Comparison of ENCODE assay signal across 19 cellular contexts in the genomic region with DNA sequence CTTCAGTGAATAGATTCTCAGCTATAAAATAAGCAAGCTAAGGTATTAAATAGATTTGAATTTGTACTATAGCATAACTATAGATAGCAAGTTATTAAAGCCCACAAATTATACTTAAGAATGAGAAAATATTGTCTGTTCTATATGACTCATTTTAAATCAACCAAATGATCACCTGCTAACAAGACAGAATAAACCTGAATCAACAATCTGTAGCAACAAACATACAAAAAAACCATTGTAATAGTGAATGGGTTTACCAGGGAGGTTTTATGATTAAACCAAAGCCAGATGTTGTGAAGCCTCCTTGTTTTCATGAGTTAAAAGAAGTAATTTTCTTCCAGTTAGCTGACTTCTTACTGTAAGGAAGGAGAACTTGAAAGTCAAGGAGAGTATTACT.
DNase-seq lines count a peak whose midpoint lies in the region; ATAC-seq, FAIRE-seq and TF ChIP-seq lines count a peak whose summit lies in the region.
"Had no signal": no experiment of that assay in that cellular context is flagged by ENCODE, and none has a peak within 500 bp of the region (broad histone marks: within the 10 kb centered on the region; RNA-seq: fewer than 3 reads in every experiment).

No MANE protein-coding gene starts in this region.

- H3K4me2 ChIP-seq in GM12878 (ENCODE audit: control insufficient read depth, insufficient read depth) (no peak overlapping the region), osteoblast (ENCODE audit: insufficient read depth, low read length) (no peak overlapping the region)

- no peak for TF ChIP-seq EP300 in GM12878 (IDR thresholded peaks at IDR 0.05; ENCODE audit: borderline replicate concordance in 1 of 2, control insufficient read depth in 1 of 2, low read depth in 2 of 2, low read length in 2 of 2)

- no peaks in the 10 kb centered on the region for H3K36me3 ChIP-seq in GM12878 (ENCODE audit: control insufficient read depth in 2 of 2, insufficient read depth in 2 of 2, low read length in 1 of 2)
- no peaks in the 10 kb centered on the region for H3K36me3 ChIP-seq in mucosa of descending colon (ENCODE audit: low read depth)
- no peaks in the 10 kb centered on the region for H3K36me3 ChIP-seq in osteoblast (ENCODE audit: insufficient read depth, low read length)

- POLR2A ChIA-PET in GM12878 (lab: Charles Lee): interaction anchor here (2.2 to 2.5 kb wide), 2 partner anchors 13 to 15 kb away, joined by 6 to 8 read pairs; no protein-coding TSS in a partner anchor

- H2AFZ ChIP-seq in GM12878 (ENCODE audit: control insufficient read depth, low read depth, low read length): no peak overlapping the region
- H2AFZ ChIP-seq in osteoblast (ENCODE audit: low read length): no peak overlapping the region
- H2AFZ ChIP-seq: GM23248 had no signal

- H3K27me3 ChIP-seq in GM12878 (replicated peaks in 1 of 2; ENCODE audit: control insufficient read depth in 2 of 2, insufficient read depth in 2 of 2, low read length in 1 of 2): no peaks in the 10 kb centered on the region
- H3K27me3 ChIP-seq in osteoblast (ENCODE audit: insufficient read depth, low read length): no peaks in the 10 kb centered on the region

- no peaks in the 10 kb centered on the region for H3K9me3 ChIP-seq in GM12878 (replicated peaks; ENCODE audit: control insufficient read depth, insufficient read depth, low read length)
- no peaks in the 10 kb centered on the region for H3K9me3 ChIP-seq in mucosa of descending colon
- no peaks in the 10 kb centered on the region for H3K9me3 ChIP-seq in osteoblast (ENCODE audit: low read depth, low read length)
- H3K9me3 ChIP-seq: Caco-2 had no signal

- no peaks in the 10 kb centered on the region for H3K27me3 Mint-ChIP-seq in activated T-cell treated with anti-CD3 and anti-CD28 coated beads, Interleukin-2, amount 50 U/mL, for 72 hours (ENCODE audit: low read depth)
- H3K27me3 Mint-ChIP-seq: CD4-positive, CD25-positive, alpha-beta regulatory T cell had no signal

- no peak for FAIRE-seq in GM12878 (lab: Jason Lieb, UNC)
- FAIRE-seq: GM12892, H1 had no signal

- BruUV-seq in GM12878 (replicated peaks; lab: Mats Ljungman, UMichigan): no TSS peak

- SMC1A ChIA-PET in GM12878 (lab: Charles Lee; ENCODE audit: uncharacterized antibody, unreplicated experiment): interaction anchor here (1.0 to 20.8 kb wide), 5 partner anchors 9 to 69 kb away, joined by 3 to 524 read pairs (median 3); no protein-coding TSS in a partner anchor

- TF ChIP-seq CTCF in 22Rv1 (IDR thresholded peaks at IDR 0.05): no peak
- TF ChIP-seq CTCF in GM12878 (IDR thresholded peaks at IDR 0.05 in 2 of 3, conservative IDR thresholded peaks at IDR 0.05 in 1 of 3; ENCODE audit: control insufficient read depth in 2 of 3, extremely low read depth in 1 of 3, insufficient read depth in 1 of 3, low read depth in 3 of 3, low read length in 3 of 3): no peak
- TF ChIP-seq CTCF in mucosa of descending colon (IDR thresholded peaks at IDR 0.05): no peak
- TF ChIP-seq CTCF in osteoblast (IDR thresholded peaks at IDR 0.05; ENCODE audit: extremely low read depth, low read depth, low read length): no peak

- no peak overlapping the region for H3K4me3 Mint-ChIP-seq in activated T-cell treated with anti-CD3 and anti-CD28 coated beads, Interleukin-2, amount 50 U/mL, for 72 hours
- H3K4me3 Mint-ChIP-seq: CD4-positive, CD25-positive, alpha-beta regulatory T cell; CD8-positive, alpha-beta T cell had no signal

- CTCF ChIA-PET in GM12878 (lab: Yijun Ruan, JAX): interaction anchor here (0.8 to 1.6 kb wide), 6 partner anchors 10 to 391 kb away, joined by 3 to 5 read pairs (median 4); no protein-coding TSS in a partner anchor

- no peak overlapping the region for H3K9ac ChIP-seq in GM12878 (ENCODE audit: control insufficient read depth, insufficient read depth, low read length)
- H3K9ac ChIP-seq: GM23248 had no signal

- H3K27ac ChIP-seq in 22Rv1 (peak overlapping the region; percentile 48), GM12878 (ENCODE audit: control insufficient read depth, insufficient read depth) (no peak overlapping the region), osteoblast (ENCODE audit: low read depth, low read length) (no peak overlapping the region)
- H3K27ac ChIP-seq: GM23248 had no signal

- TF ChIP-seq RAD21 in GM12878 (IDR thresholded peaks at IDR 0.05; ENCODE audit: insufficient read depth, low read depth, low read length): no peak

- no peaks in the 10 kb centered on the region for H3K79me2 ChIP-seq in GM12878 (ENCODE audit: control insufficient read depth, insufficient read depth, low read length)
- no peaks in the 10 kb centered on the region for H3K79me2 ChIP-seq in osteoblast (ENCODE audit: insufficient read depth, low read length)

- peak; percentile 15; the same call in 2 of the 3 replicates for ATAC-seq in GM12878
- ATAC-seq in mucosa of descending colon: peak; percentile 76
- no peak for ATAC-seq in activated T-cell treated with anti-CD3 and anti-CD28 coated beads, Interleukin-2, amount 50 U/mL, for 72 hours (replicated peaks in 1 of 2)
- ATAC-seq: CD8-positive, alpha-beta T cell had no signal

- H3K4me3 ChIP-seq in GM12878 (no peak overlapping the region), mucosa of descending colon (no peak overlapping the region), osteoblast (ENCODE audit: insufficient read depth, low read length) (no peak overlapping the region)
- H3K4me3 ChIP-seq: GM23248 had no signal

- H3K36me3 Mint-ChIP-seq in activated T-cell treated with anti-CD3 and anti-CD28 coated beads, Interleukin-2, amount 50 U/mL, for 72 hours (ENCODE audit: insufficient read depth in 2 of 2): no peaks in the 10 kb centered on the region
- H3K36me3 Mint-ChIP-seq: CD4-positive, CD25-positive, alpha-beta regulatory T cell; CD8-positive, alpha-beta T cell had no signal

- TF ChIP-seq POLR2A in GM12878 (IDR thresholded peaks at IDR 0.05; ENCODE audit: low read depth, low read length): no peak

- no peaks in the 10 kb centered on the region for H4K20me1 ChIP-seq in GM12878 (ENCODE audit: control insufficient read depth, insufficient read depth)
- H4K20me1 ChIP-seq in osteoblast (ENCODE audit: insufficient read depth, low read length): no peaks in the 10 kb centered on the region

- H3K27ac Mint-ChIP-seq in activated T-cell treated with anti-CD3 and anti-CD28 coated beads, Interleukin-2, amount 50 U/mL, for 72 hours: no peak overlapping the region
- H3K27ac Mint-ChIP-seq: CD8-positive, alpha-beta T cell had no signal

- intact Hi-C loops in GM12878 (cut with micrococcal nuclease; ENCODE audit: unreplicated experiment) (no loop called here), mucosa of descending colon (cut with DNase I, micrococcal nuclease) (no loop called here)

- H3K9me3 Mint-ChIP-seq in activated T-cell treated with anti-CD3 and anti-CD28 coated beads, Interleukin-2, amount 50 U/mL, for 72 hours: peaks cover 4 to 8% of the 10 kb centered on the region in 2 donors

- in situ Hi-C loops in GM12878 (cut with MboI): no loop called here

- DNase-seq in DMS53 treated with DMSO at 0.1 percent for 48 hours (lab: John Stamatoyannopoulos, UW; ENCODE audit: unreplicated experiment): peak; percentile 52
- DNase-seq in GM12878 (ENCODE audit: low read depth, low spot score): no peak
- no peak for DNase-seq in mucosa of descending colon
- no peak for DNase-seq in activated T-cell treated with anti-CD3 and anti-CD28 coated beads for 4 hours
- no peak for DNase-seq in osteoblast (ENCODE audit: insufficient read length, low spot score, missing footprints)
- DNase-seq in activated T-cell treated with anti-CD3 and anti-CD28 coated beads, Interleukin-2, amount 50 U/mL, for 72 hours: no peak
- DNase-seq: C1 segment of cervical spinal cord; Caco-2; CD4-positive, CD25-positive, alpha-beta regulatory T cell; CD8-positive, alpha-beta T cell; DMS153; DMS79 treated with DMSO at 0.1 percent for 48 hours; GF-D8; GM23248; H7; HCEC 1CT had no signal

- no peaks in the 10 kb centered on the region for H3K4me1 ChIP-seq in GM12878 (ENCODE audit: control insufficient read depth, insufficient read depth, low read length)
- H3K4me1 ChIP-seq in mucosa of descending colon (ENCODE audit: low read depth): no peaks in the 10 kb centered on the region
- no peaks in the 10 kb centered on the region for H3K4me1 ChIP-seq in osteoblast (ENCODE audit: insufficient read depth, low read length)
- H3K4me1 ChIP-seq: Caco-2 had no signal

- RAD21 ChIA-PET in GM12878 (lab: Charles Lee; ENCODE audit: unreplicated experiment): interaction anchor here (1.0 to 5.3 kb wide), 6 partner anchors 9 to 71 kb away, joined by 3 to 61 read pairs (median 6); no protein-coding TSS in a partner anchor

- H3K4me1 Mint-ChIP-seq in activated T-cell treated with anti-CD3 and anti-CD28 coated beads, Interleukin-2, amount 50 U/mL, for 72 hours (ENCODE audit: low read depth): no peaks in the 10 kb centered on the region
- H3K4me1 Mint-ChIP-seq: CD4-positive, CD25-positive, alpha-beta regulatory T cell had no signal

TF ChIP-seq in GM12878, 131 proteins besides CTCF, POLR2A, EP300 and RAD21 (continues in another document):
- TF ChIP-seq MXI1 (IDR thresholded peaks at IDR 0.05; ENCODE audit: low read depth, low read length) (no peak), CBX5 (IDR thresholded peaks at IDR 0.05; ENCODE audit: low read depth) (no peak), NR2C1 (IDR thresholded peaks at IDR 0.05) (no peak), YY1 (IDR thresholded peaks at IDR 0.05; ENCODE audit: low read depth, low read length) (no peak), ZBED1 (IDR thresholded peaks at IDR 0.05; ENCODE audit: borderline replicate concordance) (no peak), GATAD2B (conservative IDR thresholded peaks at IDR 0.05; ENCODE audit: low read depth) (no peak), NR2C2 (IDR thresholded peaks at IDR 0.05; ENCODE audit: borderline replicate concordance, control insufficient read depth, insufficient read length, low read depth) (no peak), MEF2B (IDR thresholded peaks at IDR 0.05; ENCODE audit: partially characterized antibody, poor library complexity, severe bottlenecking) (no peak), CEBPB (IDR thresholded peaks at IDR 0.05; ENCODE audit: borderline replicate concordance in 1 of 2, low read depth in 2 of 2, low read length in 2 of 2) (no peak), NRF1 (conservative IDR thresholded peaks at IDR 0.05; ENCODE audit: low read depth, low read length) (no peak), TCF7 (IDR thresholded peaks at IDR 0.05; ENCODE audit: borderline replicate concordance) (no peak), BCL11A (IDR thresholded peaks at IDR 0.05; ENCODE audit: low read depth, low read length) (no peak), FOXM1 (IDR thresholded peaks at IDR 0.05; ENCODE audit: low read depth, low read length) (no peak)
- TF ChIP-seq, protein P1, sequence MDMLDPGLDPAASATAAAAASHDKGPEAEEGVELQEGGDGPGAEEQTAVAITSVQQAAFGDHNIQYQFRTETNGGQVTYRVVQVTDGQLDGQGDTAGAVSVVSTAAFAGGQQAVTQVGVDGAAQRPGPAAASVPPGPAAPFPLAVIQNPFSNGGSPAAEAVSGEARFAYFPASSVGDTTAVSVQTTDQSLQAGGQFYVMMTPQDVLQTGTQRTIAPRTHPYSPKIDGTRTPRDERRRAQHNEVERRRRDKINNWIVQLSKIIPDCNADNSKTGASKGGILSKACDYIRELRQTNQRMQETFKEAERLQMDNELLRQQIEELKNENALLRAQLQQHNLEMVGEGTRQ (IDR thresholded peaks at IDR 0.05; ENCODE audit: borderline replicate concordance, low read depth, low read length): no peak

Comparison
In these comparisons a context has a peak if more than half of its experiments do, and no peak if none do; other contexts are left out.
1. ATAC-seq: peak in GM12878 (single experiment) and mucosa of descending colon (single experiment); none in activated T-cell treated with anti-CD3 and anti-CD28 coated beads, Interleukin-2, amount 50 U/mL, for 72 hours (0 of 2).